In the genomic region with DNA sequence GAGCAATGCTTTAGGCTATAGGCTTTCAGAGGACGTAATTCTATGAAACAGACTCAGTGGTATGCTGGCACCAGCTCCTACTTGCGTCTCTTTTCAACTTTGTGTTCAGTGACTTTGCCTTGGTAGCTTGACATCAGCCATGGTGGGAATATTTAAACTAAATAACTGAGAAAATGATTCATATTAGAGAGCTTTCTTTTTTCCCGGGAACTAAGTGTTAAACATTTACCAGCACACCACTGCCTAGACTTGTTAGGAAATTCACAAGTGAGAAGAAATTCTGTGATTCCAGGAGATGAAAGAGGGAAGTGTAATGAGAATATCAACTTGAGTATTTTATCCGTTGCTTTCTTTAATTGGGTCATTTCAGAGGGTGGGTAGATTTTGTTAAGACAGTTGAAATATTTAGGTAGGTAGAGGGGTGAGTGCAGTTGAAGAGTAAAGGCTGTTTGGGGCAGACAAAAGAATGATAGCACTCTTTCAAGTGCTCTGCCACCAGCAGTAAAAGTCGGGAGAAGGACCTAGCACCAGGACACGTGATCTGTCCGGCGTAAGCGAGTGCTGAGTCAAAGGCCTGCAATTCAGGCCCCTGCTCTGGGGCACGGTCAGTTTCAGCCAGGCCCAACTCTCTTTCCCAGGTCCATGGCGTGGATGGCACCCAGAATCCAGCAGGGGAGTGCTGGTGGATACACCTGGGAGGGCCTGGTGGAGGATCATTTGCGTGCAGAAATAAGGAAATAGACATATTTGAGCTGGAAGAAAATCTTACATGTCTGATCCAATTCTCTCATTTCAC, we compare ENCODE assay signal across 17 cellular contexts.
"Had no signal": no experiment of that assay in that cellular context is flagged by ENCODE, and none has a peak within 500 bp of the region (broad histone marks: within the 10 kb centered on the region; RNA-seq: fewer than 3 reads in every experiment).

No MANE protein-coding gene starts in this region.

- H3K4me1 ChIP-seq: ascending aorta, breast epithelium, gastroesophageal sphincter, prostate gland, spleen, upper lobe of left lung had no signal

- H3K4me3 Mint-ChIP-seq: activated naive CD4-positive, alpha-beta T cell treated with anti-CD3 and anti-CD28 coated beads for 36 hours; activated naive CD8-positive, alpha-beta T cell treated with anti-CD3 and anti-CD28 coated beads, Interleukin-2, amount 50 U/mL, for 24 hours; activated T-helper 17 cell treated with anti-CD3 and anti-CD28 coated beads, Interleukin-2, amount 50 U/mL, for 72 hours; dendritic cell treated with granulocyte-macrophage colony-stimulating factor and Interleukin-4, amounts not matched to agents 40 ng/mL and 50 ng/mL, for 4 days; effector memory CD8-positive, alpha-beta T cell; stimulated activated naive CD8-positive, alpha-beta T cell treated with anti-CD3 and anti-CD28 coated beads, Interleukin-15, amount 100 ng/mL, for 72 hours; T-cell had no signal

- H3K9me3 Mint-ChIP-seq: activated naive CD4-positive, alpha-beta T cell treated with anti-CD3 and anti-CD28 coated beads for 36 hours; activated naive CD8-positive, alpha-beta T cell treated with anti-CD3 and anti-CD28 coated beads, Interleukin-2, amount 50 U/mL, for 24 hours; activated T-helper 17 cell treated with anti-CD3 and anti-CD28 coated beads, Interleukin-2, amount 50 U/mL, for 72 hours; dendritic cell treated with granulocyte-macrophage colony-stimulating factor and Interleukin-4, amounts not matched to agents 40 ng/mL and 50 ng/mL, for 4 days; effector memory CD8-positive, alpha-beta T cell; stimulated activated naive CD8-positive, alpha-beta T cell treated with anti-CD3 and anti-CD28 coated beads, Interleukin-15, amount 100 ng/mL, for 72 hours; T-cell had no signal

- H3K27ac ChIP-seq: ascending aorta, breast epithelium, epithelial cell of prostate, gastroesophageal sphincter, prostate gland, spleen, upper lobe of left lung had no signal

- H3K4me3 ChIP-seq: ascending aorta, breast epithelium, gastroesophageal sphincter, prostate gland, spleen, upper lobe of left lung had no signal

- H3K27me3 ChIP-seq: ascending aorta, breast epithelium, gastroesophageal sphincter, spleen, upper lobe of left lung had no signal

- H3K4me1 Mint-ChIP-seq: activated naive CD8-positive, alpha-beta T cell treated with anti-CD3 and anti-CD28 coated beads, Interleukin-2, amount 50 U/mL, for 24 hours; activated T-helper 17 cell treated with anti-CD3 and anti-CD28 coated beads, Interleukin-2, amount 50 U/mL, for 72 hours; stimulated activated naive CD8-positive, alpha-beta T cell treated with anti-CD3 and anti-CD28 coated beads, Interleukin-15, amount 100 ng/mL, for 72 hours; T-cell had no signal

- H3K36me3 ChIP-seq: ascending aorta, breast epithelium, gastroesophageal sphincter, prostate gland, spleen, upper lobe of left lung had no signal

- H3K9me3 ChIP-seq: ascending aorta, breast epithelium, gastroesophageal sphincter, prostate gland, spleen, upper lobe of left lung had no signal

- DNase-seq: activated CD4-positive, CD25-positive, alpha-beta regulatory T cell treated with anti-CD3 and anti-CD28 coated beads, Interleukin-2, amount 50 U/mL, for 72 hours; activated naive CD4-positive, alpha-beta T cell treated with anti-CD3 and anti-CD28 coated beads for 36 hours; activated naive CD8-positive, alpha-beta T cell treated with anti-CD3 and anti-CD28 coated beads, Interleukin-2, amount 50 U/mL, for 24 hours; effector memory CD8-positive, alpha-beta T cell; spleen; stimulated activated naive CD8-positive, alpha-beta T cell treated with anti-CD3 and anti-CD28 coated beads, Interleukin-15, amount 100 ng/mL, for 72 hours; T-cell; T-helper 9 cell; upper lobe of left lung had no signal

- H3K36me3 Mint-ChIP-seq: T-cell had no signal

- H3K27me3 Mint-ChIP-seq: activated naive CD8-positive, alpha-beta T cell treated with anti-CD3 and anti-CD28 coated beads, Interleukin-2, amount 50 U/mL, for 24 hours; dendritic cell treated with granulocyte-macrophage colony-stimulating factor and Interleukin-4, amounts not matched to agents 40 ng/mL and 50 ng/mL, for 4 days; stimulated activated naive CD8-positive, alpha-beta T cell treated with anti-CD3 and anti-CD28 coated beads, Interleukin-15, amount 100 ng/mL, for 72 hours had no signal

- ATAC-seq: activated naive CD8-positive, alpha-beta T cell treated with anti-CD3 and anti-CD28 coated beads, Interleukin-2, amount 50 U/mL, for 24 hours; activated T-helper 17 cell treated with anti-CD3 and anti-CD28 coated beads, Interleukin-2, amount 50 U/mL, for 72 hours; effector memory CD8-positive, alpha-beta T cell; gastroesophageal sphincter; sciatic nerve; stimulated activated naive CD8-positive, alpha-beta T cell treated with anti-CD3 and anti-CD28 coated beads, Interleukin-15, amount 100 ng/mL, for 72 hours; T-cell had no signal

- H3K27ac Mint-ChIP-seq: activated naive CD4-positive, alpha-beta T cell treated with anti-CD3 and anti-CD28 coated beads for 36 hours; activated naive CD8-positive, alpha-beta T cell treated with anti-CD3 and anti-CD28 coated beads, Interleukin-2, amount 50 U/mL, for 24 hours; activated T-helper 17 cell treated with anti-CD3 and anti-CD28 coated beads, Interleukin-2, amount 50 U/mL, for 72 hours; dendritic cell treated with granulocyte-macrophage colony-stimulating factor and Interleukin-4, amounts not matched to agents 40 ng/mL and 50 ng/mL, for 4 days; effector memory CD8-positive, alpha-beta T cell; stimulated activated naive CD8-positive, alpha-beta T cell treated with anti-CD3 and anti-CD28 coated beads, Interleukin-15, amount 100 ng/mL, for 72 hours; T-cell had no signal
